ENCODE assay signal across 8 cellular contexts in genomic region chr16:30394603-30395154, GRCh38. TPM values are rescaled to one million over a fixed set of nuclear protein-coding genes. Genes with fewer than 3 reads are reported as not detected.
A peak's percentile ranks its signal among the peaks of the same experiment; 100 is the strongest.
DNase-seq lines count a peak whose midpoint lies in the region; ATAC-seq and TF ChIP-seq lines count a peak whose summit lies in the region.

No MANE protein-coding gene starts in this region.

- H3K4me3 Mint-ChIP-seq in chondrocyte (ENCODE audit: unreplicated experiment) (peak overlapping the region; percentile 97), memory B cell (peak overlapping the region; percentile 81)

- H3K36me3 Mint-ChIP-seq in chondrocyte (ENCODE audit: low read depth) (peaks cover 2% of the 10 kb centered on the region), memory B cell (peaks cover 3% of the 10 kb centered on the region)

- H3K9me3 Mint-ChIP-seq in chondrocyte (ENCODE audit: low read depth) (no peaks in the 10 kb centered on the region), memory B cell (no peaks in the 10 kb centered on the region)

- no peaks in the 10 kb centered on the region for H3K27me3 Mint-ChIP-seq in chondrocyte (ENCODE audit: low read depth)
- H3K27me3 Mint-ChIP-seq in memory B cell, result no peaks in the 10 kb centered on the region

- H3K4me1 Mint-ChIP-seq in chondrocyte (ENCODE audit: low read depth) (peaks cover 28% of the 10 kb centered on the region), memory B cell (peaks cover 16% of the 10 kb centered on the region)

- DNase-seq in LHCN-M2 (ENCODE audit: low read depth), result peak; percentile 22
- no peak for DNase-seq in chondrocyte (ENCODE audit: low spot score)
- DNase-seq in memory B cell (ENCODE audit: low spot score in 2 of 2), result no peak
- no peak for DNase-seq in effector CD4-positive, alpha-beta T cell
- DNase-seq in GM10266 (ENCODE audit: extremely low spot score), result no peak
- DNase-seq in activated CD4-positive, alpha-beta T cell treated with anti-CD3 and anti-CD28 coated beads, Interleukin-2, amount 50 U/mL, for 4 hours, result no peak

- H3K27ac Mint-ChIP-seq in chondrocyte (ENCODE audit: unreplicated experiment), result peak overlapping the region; percentile 99
- peak overlapping the region; percentile 83 for H3K27ac Mint-ChIP-seq in memory B cell

- 5% methylated on average over 31 of the region's 31 CpGs for WGBS in urinary bladder

- TF ChIP-seq CTCF in C4-2B (conservative IDR thresholded peaks at IDR 0.05) (no peak), chondrocyte (IDR thresholded peaks at IDR 0.05) (no peak), GM10266 (IDR thresholded peaks at IDR 0.05; ENCODE audit: control insufficient read depth, insufficient read depth, low read depth, missing control alignments) (no peak)

- no peaks in the 10 kb centered on the region for H3K4me1 ChIP-seq in urinary bladder (ENCODE audit: insufficient read depth)

- ATAC-seq in memory B cell (ENCODE audit: low read depth), result no peak

- H3K27ac ChIP-seq in C4-2B (peak overlapping the region; percentile 93), urinary bladder (ENCODE audit: low read depth) (peak overlapping the region; percentile 42)

- H3K4me3 ChIP-seq in urinary bladder (ENCODE audit: low read depth, low read length), result peak overlapping the region; percentile 97

- no peaks in the 10 kb centered on the region for H3K36me3 ChIP-seq in urinary bladder (ENCODE audit: insufficient read depth)

RNA-seq across cellular contexts. Expression of gene ZNF48, which starts 0.5 kb away (rescaled TPM):
- total RNA-seq in LHCN-M2 (2014; rRNA removed) (8.8 and 10.3 TPM in 2 replicates), chondrocyte (10.6 to 11.8 TPM (median 10.8 TPM) in 3 replicates), urinary bladder (6.7 TPM)
- polyA plus RNA-seq in LHCN-M2 (2012), result 5.5 TPM
- polyA plus RNA-seq in urinary bladder, result 10.2 TPM

RNA-seq across cellular contexts. Expression of gene SEPTIN1, which starts 12.3 kb away (rescaled TPM):
- 0.17 TPM in 1 of 2 replicates, not detected in the other for total RNA-seq in LHCN-M2 (2014; rRNA removed)
- polyA plus RNA-seq in LHCN-M2 (2012), result 3.0 TPM
- total RNA-seq in chondrocyte, result 0.85 to 1.7 TPM (median 1.3 TPM) in 3 replicates
- total RNA-seq in urinary bladder, result 0.37 TPM
- 3.5 TPM for polyA plus RNA-seq in urinary bladder

RNA-seq across cellular contexts. Expression of gene ZNF771, which starts 12.7 kb away (rescaled TPM):
- total RNA-seq in LHCN-M2 (2014; rRNA removed), result 19.7 and 19.9 TPM in 2 replicates
- 8.5 TPM for polyA plus RNA-seq in LHCN-M2 (2012)
- total RNA-seq in chondrocyte, result 10.2 to 16.3 TPM (median 10.8 TPM) in 3 replicates
- 5.2 TPM for total RNA-seq in urinary bladder
- polyA plus RNA-seq in urinary bladder, result 18.6 TPM

RNA-seq across cellular contexts. Expression of gene MYL11, which starts 20.1 kb away (rescaled TPM):
- total RNA-seq in LHCN-M2 (2014; rRNA removed), result 7.2 TPM in 1 of 2 replicates, not detected in the other
- 4.3 TPM for polyA plus RNA-seq in LHCN-M2 (2012)
- total RNA-seq in chondrocyte, result 0.82 to 2.2 TPM (median 1.4 TPM) in 3 replicates
- total RNA-seq in urinary bladder, result 165 TPM
- polyA plus RNA-seq in urinary bladder, result 1.4 TPM

RNA-seq across cellular contexts. Expression of gene TBC1D10B, which starts 24.4 kb away (rescaled TPM):
- total RNA-seq in LHCN-M2 (2014; rRNA removed) (41.8 and 43.9 TPM in 2 replicates), chondrocyte (43.3 to 48.6 TPM (median 44.2 TPM) in 3 replicates), urinary bladder (18.9 TPM)
- polyA plus RNA-seq in LHCN-M2 (2012), result 32.6 TPM
- 29.5 TPM for polyA plus RNA-seq in urinary bladder
